8 cellular contexts compared by ENCODE assay signal in the genomic region with DNA sequence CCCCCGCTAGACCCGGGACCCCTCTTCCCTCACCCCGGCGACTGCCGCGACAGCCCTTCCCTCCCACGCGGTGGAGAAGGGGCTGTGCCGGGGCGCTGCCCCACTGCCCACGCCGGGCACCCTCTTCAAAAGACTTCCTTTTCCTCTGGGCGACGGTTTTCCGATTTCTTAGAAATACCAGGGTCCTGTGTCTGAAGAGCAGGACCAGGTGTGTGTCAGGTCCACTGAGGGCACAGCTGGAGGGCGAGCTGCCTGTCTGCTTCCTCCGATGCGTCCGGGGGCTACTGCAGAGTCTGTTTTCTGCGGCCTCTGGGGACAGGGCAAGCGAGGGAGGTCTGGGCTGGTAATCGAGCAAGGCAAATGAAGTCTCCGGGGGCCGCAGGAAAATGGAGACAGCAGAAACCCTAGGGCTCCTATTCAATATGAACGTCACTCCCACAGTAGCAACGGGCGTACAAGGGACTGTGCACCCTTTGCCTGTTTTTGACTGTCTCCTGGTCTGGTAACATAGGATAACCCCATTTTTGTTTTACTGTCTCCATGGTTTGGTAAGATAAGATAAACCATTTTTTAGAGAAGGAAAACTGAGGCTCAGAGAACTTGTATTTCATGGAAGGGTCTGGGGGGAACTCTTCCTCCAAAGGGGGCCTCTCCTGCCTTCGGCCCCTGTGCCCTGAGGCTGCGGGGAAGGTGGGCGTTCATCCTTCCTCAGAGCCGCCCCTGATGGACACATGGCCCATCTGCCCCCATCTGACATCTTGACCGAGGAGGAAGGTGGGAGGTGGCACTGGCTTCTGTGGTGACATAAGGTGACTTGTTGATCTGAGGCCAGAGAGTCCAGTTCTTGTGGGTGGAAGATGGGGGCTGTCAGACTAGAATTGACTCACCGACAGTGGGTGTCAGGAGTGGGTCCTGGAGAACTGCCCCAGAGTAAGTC. TPM values are rescaled to one million over a fixed set of nuclear protein-coding genes. Genes with fewer than 3 reads are reported as not detected.
A peak's percentile ranks its signal among the peaks of the same experiment; 100 is the strongest.
DNase-seq lines count a peak whose midpoint lies in the region; ATAC-seq and TF ChIP-seq lines count a peak whose summit lies in the region.

No MANE protein-coding gene starts in this region.

- peaks cover 3% of the 10 kb centered on the region for H3K9me3 Mint-ChIP-seq in CD8-positive, alpha-beta T cell
- H3K9me3 Mint-ChIP-seq in activated T-helper 17 cell treated with anti-CD3 and anti-CD28 coated beads, Interleukin-2, amount 50 U/mL, for 72 hours = peaks cover 5% of the 10 kb centered on the region
- no peaks in the 10 kb centered on the region for H3K9me3 Mint-ChIP-seq in immature natural killer cell

- no peaks in the 10 kb centered on the region for H3K9me3 ChIP-seq in CD8-positive, alpha-beta T cell (ENCODE audit: low read length)
- H3K9me3 ChIP-seq in thymus (ENCODE audit: control insufficient read depth) = no peaks in the 10 kb centered on the region

- peak overlapping the region; percentile 68 for H3K4me3 ChIP-seq in CD8-positive, alpha-beta T cell (ENCODE audit: low read depth, low read length)
- H3K4me3 ChIP-seq in HFF-Myc (replicated peaks; ENCODE audit: low read depth, low read length) (peak overlapping the region; percentile 41), thymus (ENCODE audit: low read length) (peak overlapping the region; percentile 55)

- peak; percentile 37 for ATAC-seq in CD8-positive, alpha-beta T cell
- no peak for ATAC-seq in activated T-helper 17 cell treated with anti-CD3 and anti-CD28 coated beads, Interleukin-2, amount 50 U/mL, for 72 hours (replicated peaks)

- no peaks in the 10 kb centered on the region for H3K27me3 Mint-ChIP-seq in CD8-positive, alpha-beta T cell (ENCODE audit: low read depth)
- no peaks in the 10 kb centered on the region for H3K27me3 Mint-ChIP-seq in activated T-helper 17 cell treated with anti-CD3 and anti-CD28 coated beads, Interleukin-2, amount 50 U/mL, for 72 hours
- H3K27me3 Mint-ChIP-seq in immature natural killer cell (ENCODE audit: low read depth in 3 of 3) = peaks cover 17 to 21% (median 18%) of the 10 kb centered on the region in 3 donors

- no peaks in the 10 kb centered on the region for H3K36me3 ChIP-seq in CD8-positive, alpha-beta T cell (ENCODE audit: insufficient read depth, low read length)
- no peaks in the 10 kb centered on the region for H3K36me3 ChIP-seq in thymus (ENCODE audit: control insufficient read depth, insufficient read depth)

- H3K4me3 Mint-ChIP-seq in CD8-positive, alpha-beta T cell = peak overlapping the region; percentile 99
- peak overlapping the region; percentile 95 for H3K4me3 Mint-ChIP-seq in activated T-helper 17 cell treated with anti-CD3 and anti-CD28 coated beads, Interleukin-2, amount 50 U/mL, for 72 hours
- peak overlapping the region; percentile 99 to 100 (median 100) for H3K4me3 Mint-ChIP-seq in immature natural killer cell

- peaks cover 14% of the 10 kb centered on the region for H3K36me3 Mint-ChIP-seq in CD8-positive, alpha-beta T cell
- peaks cover 65% of the 10 kb centered on the region for H3K36me3 Mint-ChIP-seq in activated T-helper 17 cell treated with anti-CD3 and anti-CD28 coated beads, Interleukin-2, amount 50 U/mL, for 72 hours (ENCODE audit: low read depth)
- H3K36me3 Mint-ChIP-seq in immature natural killer cell = peaks cover 5 to 14% (median 11%) of the 10 kb centered on the region in 3 donors

- peak overlapping the region; percentile 61 for H3K27ac ChIP-seq in CD8-positive, alpha-beta T cell (ENCODE audit: low read depth, low read length)
- H3K27ac ChIP-seq in thymus (ENCODE audit: low read depth) = peak overlapping the region; percentile 81

- POLR2A ChIA-PET in CD8-positive, alpha-beta T cell (lab: Charles Lee) = interaction anchor here (1.9 to 2.5 kb wide), 3 partner anchors 10 to 18 kb away, joined by 8 to 17 read pairs (median 9); no protein-coding TSS in a partner anchor

- TF ChIP-seq CTCF in CD8-positive, alpha-beta T cell (IDR thresholded peaks at IDR 0.05) = no peak
- TF ChIP-seq CTCF in HFF-Myc (IDR thresholded peaks at IDR 0.05; ENCODE audit: low read depth, low read length, missing control alignments) = no peak

- H3K4me1 ChIP-seq in CD8-positive, alpha-beta T cell (ENCODE audit: insufficient read depth, low read length) = peaks cover 43% of the 10 kb centered on the region
- peaks cover 4% of the 10 kb centered on the region for H3K4me1 ChIP-seq in thymus (ENCODE audit: control insufficient read depth, insufficient read depth, low read length)

- peak overlapping the region; percentile 98 for H3K27ac Mint-ChIP-seq in CD8-positive, alpha-beta T cell
- H3K27ac Mint-ChIP-seq in activated T-helper 17 cell treated with anti-CD3 and anti-CD28 coated beads, Interleukin-2, amount 50 U/mL, for 72 hours = peak overlapping the region; percentile 95
- peak overlapping the region; percentile 99 to 100 (median 100) for H3K27ac Mint-ChIP-seq in immature natural killer cell

- intact Hi-C loops in CD8-positive, alpha-beta T cell (cut with DNase I, micrococcal nuclease) = loop anchor here in 1 of 2 experiments (5.0 kb wide), 1 partner anchor 35 kb away; no protein-coding TSS in a partner anchor

- H3K27me3 ChIP-seq in CD8-positive, alpha-beta T cell (ENCODE audit: insufficient read depth, low read length) = no peaks in the 10 kb centered on the region
- H3K27me3 ChIP-seq in thymus (ENCODE audit: control insufficient read depth, insufficient read depth) = peaks cover 17% of the 10 kb centered on the region

- H3K4me1 Mint-ChIP-seq in CD8-positive, alpha-beta T cell (ENCODE audit: low read depth) = peaks cover 60% of the 10 kb centered on the region
- H3K4me1 Mint-ChIP-seq in activated T-helper 17 cell treated with anti-CD3 and anti-CD28 coated beads, Interleukin-2, amount 50 U/mL, for 72 hours = peaks cover 29% of the 10 kb centered on the region
- H3K4me1 Mint-ChIP-seq in immature natural killer cell = peaks cover 81 to 83% of the 10 kb centered on the region in 2 donors

- CTCF ChIA-PET in CD8-positive, alpha-beta T cell (lab: Charles Lee) = interaction anchor here (1.7 to 6.6 kb wide), 3 partner anchors 11 to 43 kb away, joined by 5 to 47 read pairs (median 6); no protein-coding TSS in a partner anchor

- WGBS in thymus = 21% methylated on average over 33 of the region's 33 CpGs

- DNase-seq in CD8-positive, alpha-beta T cell = peak in 2 of 7 experiments; percentile 34 to 45
- DNase-seq in HFF-Myc (ENCODE audit: extremely low read depth, low read depth) = no peak
- peak in 2 of 3 donors; percentile 43 to 49 for DNase-seq in immature natural killer cell
- no peak for DNase-seq in superior temporal gyrus (ENCODE audit: extremely low spot score)
- no peak for DNase-seq in nucleus accumbens (lab: John Stamatoyannopoulos, UW)
- no peak for DNase-seq in HCEC 1CT

RNA-seq across cellular contexts. Expression of gene TNFRSF1B, which starts 1.0 kb away (rescaled TPM):
- total RNA-seq in CD8-positive, alpha-beta T cell = 100 to 1,000 TPM in 1 of 2 experiments, 10 to 100 TPM in 1; 82.6 to 100 TPM
- total RNA-seq in activated T-helper 17 cell treated with anti-CD3 and anti-CD28 coated beads, Interleukin-2, amount 50 U/mL, for 72 hours = 100 to 1,000 TPM; 291 to 379 TPM
- polyA plus RNA-seq in immature natural killer cell = 100 to 1,000 TPM; 162 to 269 (median 165) TPM
- 35.4 TPM for polyA plus RNA-seq in thymus

Comparison
In these comparisons a context has a peak if more than half of its experiments do, and no peak if none do; other contexts are left out.
1. DNase-seq: peak in immature natural killer cell (2 of 3); none in HFF-Myc (single experiment), superior temporal gyrus (single experiment), nucleus accumbens (0 of 56) and HCEC 1CT (single experiment).
2. Peak in every context shown above with its lines, with median percentiles within 50 percentile points of each other: H3K4me3 ChIP-seq, H3K27ac Mint-ChIP-seq and H3K4me3 Mint-ChIP-seq.